ENCODE assay signal across 13 cellular contexts in genomic region chr1:27868556-27868931, GRCh38. TPM values are rescaled to one million over a fixed set of nuclear protein-coding genes. Genes with fewer than 3 reads are reported as not detected.
A peak's percentile ranks its signal among the peaks of the same experiment; 100 is the strongest.
DNase-seq lines count a peak whose midpoint lies in the region; ATAC-seq and TF ChIP-seq lines count a peak whose summit lies in the region.
"Had no signal": no experiment of that assay in that cellular context is flagged by ENCODE, and none has a peak within 500 bp of the region (broad histone marks: within the 10 kb centered on the region; RNA-seq: fewer than 3 reads in every experiment).

No MANE protein-coding gene starts in this region.

- no peak overlapping the region for H3K4me3 Mint-ChIP-seq in MCF 10A (ENCODE audit: unreplicated experiment)
- peak overlapping the region; percentile 69 for H3K4me3 Mint-ChIP-seq in activated CD8-positive, alpha-beta T cell treated with anti-CD3 and anti-CD28 coated beads for 36 hours
- H3K4me3 Mint-ChIP-seq: WTC11 had no signal

- no peaks in the 10 kb centered on the region for H3K27me3 Mint-ChIP-seq in MCF 10A (ENCODE audit: insufficient read depth, unreplicated experiment)
- no peaks in the 10 kb centered on the region for H3K27me3 Mint-ChIP-seq in activated CD8-positive, alpha-beta T cell treated with anti-CD3 and anti-CD28 coated beads for 36 hours

- H3K4me3 ChIP-seq in mammary epithelial cell (replicated peaks in 1 of 3; ENCODE audit: insufficient read depth in 1 of 3, low read depth in 2 of 3, low read length in 3 of 3), result no peak overlapping the region
- H3K4me3 ChIP-seq in thymus (ENCODE audit: low read length), result no peak overlapping the region
- no peak overlapping the region for H3K4me3 ChIP-seq in gastroesophageal sphincter
- no peak overlapping the region for H3K4me3 ChIP-seq in gastrocnemius medialis

- H2AFZ ChIP-seq in mammary epithelial cell (ENCODE audit: low read depth, low read length), result peak overlapping the region; percentile 72

- H3K36me3 ChIP-seq in mammary epithelial cell (ENCODE audit: insufficient read depth, low read length), result no peaks in the 10 kb centered on the region
- no peaks in the 10 kb centered on the region for H3K36me3 ChIP-seq in thymus (ENCODE audit: control insufficient read depth, insufficient read depth)
- no peaks in the 10 kb centered on the region for H3K36me3 ChIP-seq in gastroesophageal sphincter
- H3K36me3 ChIP-seq in gastrocnemius medialis, result no peaks in the 10 kb centered on the region

- BruUV-seq in mammary epithelial cell (replicated peaks; lab: Mats Ljungman, UMichigan) (no TSS peak), MCF 10A (replicated peaks; lab: Mats Ljungman, UMichigan) (no TSS peak)

- H3K4me1 ChIP-seq in mammary epithelial cell (ENCODE audit: insufficient read depth, low read length) (peaks cover 25% of the 10 kb centered on the region), thymus (ENCODE audit: control insufficient read depth, insufficient read depth, low read length) (peaks cover 13% of the 10 kb centered on the region), gastroesophageal sphincter (peaks cover 0 to 17% (median 0%) of the 10 kb centered on the region in 3 donors), gastrocnemius medialis (peaks cover 7 to 8% of the 10 kb centered on the region in 2 donors)

- peak overlapping the region; percentile 7 for H3K4me2 ChIP-seq in mammary epithelial cell (ENCODE audit: insufficient read depth, low read depth, low read length)

- POLR2A ChIA-PET in MCF 10A (lab: Yijun Ruan, JAX), result no interaction called here
- POLR2A ChIA-PET in activated CD8-positive, alpha-beta T cell treated with anti-CD3 and anti-CD28 coated beads for 36 hours (lab: Charles Lee), result no interaction called here

- CTCF ChIA-PET in mammary epithelial cell (lab: Charles Lee; ENCODE audit: low non-redundant PET), result no interaction called here
- CTCF ChIA-PET in MCF 10A (lab: Yijun Ruan, JAX), result no interaction called here
- CTCF ChIA-PET in activated CD8-positive, alpha-beta T cell treated with anti-CD3 and anti-CD28 coated beads for 36 hours (lab: Charles Lee), result interaction anchor here (1.0 kb wide), 1 partner anchor 11 kb away, joined by 3 read pairs; no protein-coding TSS in a partner anchor

- H3K9me3 ChIP-seq in mammary epithelial cell (replicated peaks; ENCODE audit: insufficient read depth, low read length), result no peaks in the 10 kb centered on the region
- no peaks in the 10 kb centered on the region for H3K9me3 ChIP-seq in thymus (ENCODE audit: control insufficient read depth)
- H3K9me3 ChIP-seq in gastroesophageal sphincter, result no peaks in the 10 kb centered on the region
- no peaks in the 10 kb centered on the region for H3K9me3 ChIP-seq in gastrocnemius medialis

- H3K27me3 ChIP-seq in mammary epithelial cell (ENCODE audit: insufficient read depth, low read length) (no peaks in the 10 kb centered on the region), layer of hippocampus (ENCODE audit: control insufficient read depth, insufficient read depth, low read length) (no peaks in the 10 kb centered on the region), thymus (ENCODE audit: control insufficient read depth, insufficient read depth) (no peaks in the 10 kb centered on the region), gastroesophageal sphincter (peaks cover 14% of the 10 kb centered on the region), gastrocnemius medialis (peaks cover 6 to 14% (median 11%) of the 10 kb centered on the region in 3 donors)

- no peak overlapping the region for H3K9ac ChIP-seq in mammary epithelial cell (ENCODE audit: insufficient read depth, low read length)

- TF ChIP-seq CTCF in mammary epithelial cell (conservative IDR thresholded peaks at IDR 0.05 in 1 of 2, IDR thresholded peaks at IDR 0.05 in 1 of 2; ENCODE audit: extremely low read depth in 1 of 2, insufficient read depth in 1 of 2, low read depth in 1 of 2, low read length in 2 of 2) (no peak), MCF 10A (IDR thresholded peaks at IDR 0.05; ENCODE audit: unreplicated experiment) (no peak), gastroesophageal sphincter (IDR thresholded peaks at IDR 0.05) (no peak), gastrocnemius medialis (IDR thresholded peaks at IDR 0.05 in 4 of 5, conservative IDR thresholded peaks at IDR 0.05 in 1 of 5) (no peak)
- TF ChIP-seq CTCF in activated CD8-positive, alpha-beta T cell treated with anti-CD3 and anti-CD28 coated beads for 36 hours (IDR thresholded peaks at IDR 0.05), result no peak

- DNase-seq in mammary epithelial cell, result peak; percentile 57
- no peak for DNase-seq in MCF 10A (ENCODE audit: unreplicated experiment)
- no peak for DNase-seq in activated CD8-positive, alpha-beta T cell treated with anti-CD3 and anti-CD28 coated beads for 36 hours
- DNase-seq in gastrocnemius medialis, result no peak
- DNase-seq: islet precursor cell, NCI-H446 treated with DMSO at 0.1 percent for 48 hours, SHP77 treated with DMSO at 0.1 percent for 48 hours had no signal

- dilution Hi-C loops in mammary epithelial cell (cut with HindIII; ENCODE audit: low sequenced_read_pairs), result no loop called here

- no peaks in the 10 kb centered on the region for H3K9me3 Mint-ChIP-seq in MCF 10A (ENCODE audit: unreplicated experiment)
- no peaks in the 10 kb centered on the region for H3K9me3 Mint-ChIP-seq in activated CD8-positive, alpha-beta T cell treated with anti-CD3 and anti-CD28 coated beads for 36 hours
- H3K9me3 Mint-ChIP-seq: WTC11 had no signal

- no peaks in the 10 kb centered on the region for H3K4me1 Mint-ChIP-seq in MCF 10A (ENCODE audit: insufficient read depth, unreplicated experiment)
- peaks cover 38% of the 10 kb centered on the region for H3K4me1 Mint-ChIP-seq in activated CD8-positive, alpha-beta T cell treated with anti-CD3 and anti-CD28 coated beads for 36 hours (ENCODE audit: low read depth)

- no peaks in the 10 kb centered on the region for H3K36me3 Mint-ChIP-seq in MCF 10A (ENCODE audit: insufficient read depth, unreplicated experiment)
- H3K36me3 Mint-ChIP-seq in activated CD8-positive, alpha-beta T cell treated with anti-CD3 and anti-CD28 coated beads for 36 hours (ENCODE audit: low read depth), result no peaks in the 10 kb centered on the region
- H3K36me3 Mint-ChIP-seq: WTC11 had no signal

- H3K27ac Mint-ChIP-seq in MCF 10A (ENCODE audit: low read depth, unreplicated experiment), result no peak overlapping the region
- peak overlapping the region; percentile 95 for H3K27ac Mint-ChIP-seq in activated CD8-positive, alpha-beta T cell treated with anti-CD3 and anti-CD28 coated beads for 36 hours
- H3K27ac Mint-ChIP-seq: WTC11 had no signal

- WGBS in mammary epithelial cell (ENCODE audit: low coverage, missing lambda C conversion rate), result 38% methylated on average over 11 of the region's 11 CpGs
- WGBS in thymus, result 87% methylated on average over 11 of the region's 11 CpGs
- 80 to 86% methylated on average over 3 to 4 of the region's 11 CpGs for whole genome bisulfite sequencing in gastroesophageal sphincter (ENCODE audit: low coverage in 1 of 2), 2 donors

- intact Hi-C loops in mammary epithelial cell (cut with micrococcal nuclease) (no loop called here), MCF 10A (cut with micrococcal nuclease) (no loop called here), gastrocnemius medialis (cut with DNase I; ENCODE audit: low total_unique reads) (no loop called here)
- intact Hi-C loops in activated CD8-positive, alpha-beta T cell treated with anti-CD3 and anti-CD28 coated beads for 36 hours (cut with micrococcal nuclease), result no loop called here

- no peak for ATAC-seq in activated CD8-positive, alpha-beta T cell treated with anti-CD3 and anti-CD28 coated beads for 36 hours
- ATAC-seq in gastroesophageal sphincter (no peak), HG03159 (IDR thresholded peaks at IDR 0.05; ENCODE audit: unreplicated experiment) (no peak), gastrocnemius medialis (no peak)
- ATAC-seq: foreskin keratinocyte, WTC11 had no signal

- TF ChIP-seq EP300 in gastroesophageal sphincter (IDR thresholded peaks at IDR 0.05), result no peak

- no peaks in the 10 kb centered on the region for H4K20me1 ChIP-seq in mammary epithelial cell (ENCODE audit: insufficient read depth, low read length)

- no peak for TF ChIP-seq POLR2A in gastroesophageal sphincter (IDR thresholded peaks at IDR 0.05)
- TF ChIP-seq POLR2A in gastrocnemius medialis (IDR thresholded peaks at IDR 0.05), result no peak

- in situ Hi-C loops in mammary epithelial cell (cut with MboI; ENCODE audit: low sequenced_read_pairs in 2 of 2), result no loop called here
- in situ Hi-C loops in gastrocnemius medialis (cut with MboI; ENCODE audit: low sequenced_read_pairs in 4 of 4), result loop anchor here in 1 of 4 donors (25.0 kb wide), 1 partner anchor 119 kb away; no protein-coding TSS in a partner anchor

- H3K79me2 ChIP-seq in mammary epithelial cell (ENCODE audit: insufficient read depth, low read length), result no peaks in the 10 kb centered on the region

- H3K27ac ChIP-seq in mammary epithelial cell (ENCODE audit: insufficient read depth, low read depth, low read length), result no peak overlapping the region
- H3K27ac ChIP-seq in layer of hippocampus (ENCODE audit: low read depth, low read length), result peak overlapping the region; percentile 30
- peak overlapping the region; percentile 89 for H3K27ac ChIP-seq in thymus (ENCODE audit: low read depth)
- H3K27ac ChIP-seq in gastroesophageal sphincter, result no peak overlapping the region
- H3K27ac ChIP-seq in gastrocnemius medialis, result no peak overlapping the region
- H3K27ac ChIP-seq: foreskin keratinocyte had no signal

RNA-seq across cellular contexts. Expression of gene THEMIS2, which starts 3.8 kb away (rescaled TPM):
- total RNA-seq in mammary epithelial cell, result 1 to 10 TPM; 3.7 to 4.2 TPM
- 1.8 TPM for polyA plus RNA-seq in mammary epithelial cell
- 3.4 TPM for polyA minus RNA-seq in mammary epithelial cell
- 1.5 and 1.7 TPM in 2 replicates for total RNA-seq in MCF 10A (2022)
- 10 to 100 TPM; 13.8 to 16.0 TPM for total RNA-seq in activated CD8-positive, alpha-beta T cell treated with anti-CD3 and anti-CD28 coated beads for 36 hours
- 64.4 TPM for polyA plus RNA-seq in thymus
- 10 to 100 TPM in 3 of 4 donors, 1 to 10 TPM in 1; 5.6 to 23.8 (median 17.7) TPM for total RNA-seq in gastroesophageal sphincter
- 10 to 100 TPM in 1 of 4 donors, 1 to 10 TPM in 3; 2.3 to 10.8 (median 7.6) TPM for total RNA-seq in gastrocnemius medialis

RNA-seq across cellular contexts. Expression of gene PPP1R8, which starts 38.0 kb away (rescaled TPM):
- 10 to 100 TPM; 37.0 to 42.5 TPM for total RNA-seq in mammary epithelial cell
- 34.4 TPM for polyA plus RNA-seq in mammary epithelial cell
- 21.1 TPM for polyA minus RNA-seq in mammary epithelial cell
- total RNA-seq in MCF 10A (2022), result 48.6 and 51.1 TPM in 2 replicates
- total RNA-seq in activated CD8-positive, alpha-beta T cell treated with anti-CD3 and anti-CD28 coated beads for 36 hours, result 10 to 100 TPM; 50.2 to 54.4 TPM
- 39.7 TPM for polyA plus RNA-seq in thymus
- 10 to 100 TPM; 38.6 to 55.1 (median 41.0) TPM for total RNA-seq in gastroesophageal sphincter
- total RNA-seq in gastrocnemius medialis, result 10 to 100 TPM; 18.0 to 27.3 (median 25.0) TPM

RNA-seq across cellular contexts. Expression of gene RPA2, which starts 45.8 kb away (rescaled TPM):
- total RNA-seq in mammary epithelial cell (10 to 100 TPM; 27.7 to 30.8 TPM), MCF 10A (2022) (22.3 and 25.7 TPM in 2 replicates), gastroesophageal sphincter (10 to 100 TPM; 21.3 to 26.5 (median 22.0) TPM), gastrocnemius medialis (10 to 100 TPM; 46.3 to 66.4 (median 52.8) TPM)
- polyA plus RNA-seq in mammary epithelial cell (39.7 TPM), thymus (52.9 TPM)
- polyA minus RNA-seq in mammary epithelial cell, result 6.7 TPM
- total RNA-seq in activated CD8-positive, alpha-beta T cell treated with anti-CD3 and anti-CD28 coated beads for 36 hours, result 10 to 100 TPM; 61.6 to 67.2 TPM

Comparison
In these comparisons a context has a peak if more than half of its experiments do, and no peak if none do; other contexts are left out.
1. H3K27ac ChIP-seq: peak in layer of hippocampus (single experiment) and thymus (single experiment); none in mammary epithelial cell (single experiment), gastroesophageal sphincter (0 of 4) and gastrocnemius medialis (0 of 4).